ENCODE assay signal across 9 cellular contexts in the genomic region with DNA sequence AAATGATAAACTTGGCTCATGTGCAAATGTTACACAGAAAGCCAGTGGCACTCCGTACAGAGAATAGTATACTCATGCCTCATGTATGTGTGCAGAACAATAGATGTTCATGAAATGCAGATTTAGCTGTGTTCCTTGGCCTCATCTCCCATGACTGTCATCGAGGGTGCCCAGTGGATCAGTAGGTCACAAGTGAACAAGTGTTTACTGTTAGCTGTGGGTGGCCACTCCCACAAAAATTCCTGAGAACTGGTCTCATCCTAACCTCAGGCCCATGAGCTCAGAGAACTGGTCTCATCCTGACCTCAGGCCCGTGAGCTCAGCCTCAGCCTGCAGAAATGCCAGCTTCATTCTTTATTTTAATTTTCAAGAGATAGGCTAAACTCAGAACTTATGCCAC.
DNase-seq lines count a peak whose midpoint lies in the region; ATAC-seq, FAIRE-seq and TF ChIP-seq lines count a peak whose summit lies in the region.
"Had no signal": no experiment of that assay in that cellular context is flagged by ENCODE, and none has a peak within 500 bp of the region (broad histone marks: within the 10 kb centered on the region; RNA-seq: fewer than 3 reads in every experiment).

No MANE protein-coding gene starts in this region.

- H3K4me1 ChIP-seq in left lung, result no peaks in the 10 kb centered on the region
- H3K4me1 ChIP-seq in upper lobe of right lung, result no peaks in the 10 kb centered on the region

- H3K36me3 ChIP-seq in bronchial epithelial cell (ENCODE audit: control insufficient read depth, insufficient read depth, low read length) (no peaks in the 10 kb centered on the region), left lung (no peaks in the 10 kb centered on the region), upper lobe of right lung (no peaks in the 10 kb centered on the region)

- TF ChIP-seq CTCF in bronchial epithelial cell (IDR thresholded peaks at IDR 0.05; ENCODE audit: insufficient read depth, low read length, severe bottlenecking) (no peak), left lung (IDR thresholded peaks at IDR 0.05) (no peak), upper lobe of right lung (IDR thresholded peaks at IDR 0.05) (no peak)

- H3K27ac ChIP-seq in left lung (no peak overlapping the region), upper lobe of right lung (no peak overlapping the region)

- DNase-seq in HuH-7 (ENCODE audit: low spot score) (peak; percentile 21), bronchial epithelial cell (ENCODE audit: low read depth) (peak; percentile 89), left lung (peak in 1 of 2 donors; percentile 43), upper lobe of right lung (no peak), NCI-H1417 treated with DMSO at 0.1 percent for 48 hours (lab: John Stamatoyannopoulos, UW) (no peak), NOMO-1 (lab: John Stamatoyannopoulos, UW; ENCODE audit: unreplicated experiment in 2 of 2) (no peak)
- no peak for DNase-seq in stimulated activated CD4-positive, alpha-beta T cell treated with anti-CD3 and anti-CD28 coated beads, Interleukin-4, amount 100 ng/mL, for 24 hours
- DNase-seq: NCI-H1436 had no signal

- intact Hi-C loops in left lung (cut with DNase I), result loop anchor here in 1 of 2 donors (10.0 kb wide), 1 partner anchor 364 kb away; no protein-coding TSS in a partner anchor
- intact Hi-C loops in upper lobe of right lung (cut with DNase I), result no loop called here

- H3K9me3 ChIP-seq in left lung (no peaks in the 10 kb centered on the region), upper lobe of right lung (no peaks in the 10 kb centered on the region)

- peak; percentile 85 for ATAC-seq in left lung
- ATAC-seq in upper lobe of right lung, result peak; percentile 84

- H3K4me3 ChIP-seq in bronchial epithelial cell (ENCODE audit: low read depth, low read length), result no peak overlapping the region
- H3K4me3 ChIP-seq in left lung, result no peak overlapping the region
- H3K4me3 ChIP-seq in upper lobe of right lung, result no peak overlapping the region

- H3K27me3 ChIP-seq in bronchial epithelial cell (ENCODE audit: control insufficient read depth, insufficient read depth, low read length) (no peaks in the 10 kb centered on the region), left lung (no peaks in the 10 kb centered on the region), upper lobe of right lung (no peaks in the 10 kb centered on the region)

- FAIRE-seq in bronchial epithelial cell (lab: Jason Lieb, UNC), result peak; percentile 36
- FAIRE-seq: GM18507 had no signal

Comparison
In these comparisons a context has a peak if more than half of its experiments do, and no peak if none do; other contexts are left out.
1. DNase-seq: peak in HuH-7 (single experiment) and bronchial epithelial cell (single experiment); none in upper lobe of right lung (single experiment), NCI-H1417 treated with DMSO at 0.1 percent for 48 hours (single experiment), NOMO-1 (0 of 2) and stimulated activated CD4-positive, alpha-beta T cell treated with anti-CD3 and anti-CD28 coated beads, Interleukin-4, amount 100 ng/mL, for 24 hours (single experiment).